Comparison of ENCODE assay signal across 22 cellular contexts in the genomic region with DNA sequence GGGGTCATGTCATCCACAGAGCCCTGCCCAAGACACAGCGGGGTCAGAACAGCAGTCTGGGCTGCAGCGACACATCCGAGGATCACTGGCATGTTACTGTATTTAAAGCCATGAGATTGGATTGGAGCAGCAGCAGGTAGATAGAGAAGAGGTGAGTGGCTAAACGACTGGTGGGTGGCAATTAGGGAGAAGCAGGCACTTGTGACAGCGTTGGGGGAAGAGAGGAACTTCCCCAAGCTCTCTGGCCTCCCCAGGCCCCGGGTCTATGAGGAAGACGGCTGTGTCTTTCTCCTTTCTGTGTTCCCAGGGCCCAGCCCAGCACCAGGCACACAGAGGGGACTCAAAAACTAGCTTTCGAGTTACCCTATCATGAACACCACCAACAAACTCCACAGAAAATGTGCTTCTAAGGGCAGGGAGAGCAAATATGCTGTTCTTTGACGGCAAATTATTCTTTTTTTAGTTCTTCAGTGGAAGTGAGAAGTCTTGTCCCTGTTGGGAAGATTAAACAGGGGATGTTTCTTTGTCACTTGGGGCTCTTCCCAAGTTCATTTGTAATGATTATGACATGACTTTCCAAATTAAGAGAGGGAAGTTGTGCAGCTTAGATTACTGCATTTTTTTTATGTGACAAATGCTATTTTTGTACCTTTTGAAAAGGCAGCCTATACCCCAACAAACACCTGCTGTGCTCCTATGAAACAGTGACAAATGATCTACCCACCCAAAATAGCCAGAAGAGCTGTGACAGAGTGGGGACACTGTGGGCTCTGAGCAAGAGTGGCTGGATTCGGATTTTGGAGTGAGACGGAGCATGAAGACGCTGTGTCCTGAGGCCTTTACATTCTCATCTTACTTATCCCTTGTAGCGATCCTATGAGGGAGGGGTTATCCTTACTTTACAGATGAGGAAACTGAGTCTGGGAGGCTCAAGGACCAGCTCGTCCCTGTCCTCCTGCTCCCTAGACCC. TPM values are rescaled to one million over a fixed set of nuclear protein-coding genes. Genes with fewer than 3 reads are reported as not detected.
DNase-seq lines count a peak whose midpoint lies in the region; ATAC-seq and TF ChIP-seq lines count a peak whose summit lies in the region.
"Had no signal": no experiment of that assay in that cellular context is flagged by ENCODE, and none has a peak within 500 bp of the region (broad histone marks: within the 10 kb centered on the region; RNA-seq: fewer than 3 reads in every experiment).

No MANE protein-coding gene starts in this region.

- intact Hi-C loops in esophagus squamous epithelium (cut with DNase I) (no loop called here), psoas muscle (cut with DNase I) (no loop called here)

- peak overlapping the region in 1 of 4 donors; percentile 59 for H3K4me3 ChIP-seq in esophagus squamous epithelium
- H3K4me3 ChIP-seq in psoas muscle = peak overlapping the region; percentile 65
- H3K4me3 ChIP-seq: GM23338, K562, MG63, PC-9 had no signal

- peak; percentile 44 for DNase-seq in activated CD8-positive, alpha-beta memory T cell treated with anti-CD3 and anti-CD28 coated beads for 24 hours
- DNase-seq in activated CD8-positive, alpha-beta memory T cell treated with anti-CD3 and anti-CD28 coated beads, Interleukin-2, amount 50 U/mL, for 4 hours = no peak
- no peak for DNase-seq in esophagus squamous epithelium (lab: John Stamatoyannopoulos, UW)
- DNase-seq in psoas muscle = no peak
- peak; percentile 37 for DNase-seq in type B pancreatic cell (ENCODE audit: extremely low spot score, unreplicated experiment)
- DNase-seq in stimulated activated CD4-positive, alpha-beta T cell treated with anti-CD3 and anti-CD28 coated beads, Interleukin-15, amount 100 ng/mL, for 24 hours = no peak
- DNase-seq: CD8-positive, alpha-beta memory T cell; MG63; NCI-H1092; NCI-H1436; NCI-H1930; NCI-H226; NCI-H510A treated with DMSO at 0.1 percent for 48 hours; NCI-H748 treated with DMSO at 0.1 percent for 48 hours; PC-9; RPMI8226; SHP77 had no signal

- 76 to 80% methylated on average over 14 of the region's 14 CpGs for WGBS in esophagus squamous epithelium, 2 donors
- WGBS in psoas muscle, 3 donors = 52 to 81% (median 67%) methylated on average over 14 of the region's 14 CpGs

- peaks cover 58% of the 10 kb centered on the region for H3K27me3 Mint-ChIP-seq in type B pancreatic cell

- H3K9me3 ChIP-seq in esophagus squamous epithelium (no peaks in the 10 kb centered on the region), psoas muscle (no peaks in the 10 kb centered on the region)
- H3K9me3 ChIP-seq: MG63 had no signal

- no peak overlapping the region for H3K4me3 Mint-ChIP-seq in type B pancreatic cell
- H3K4me3 Mint-ChIP-seq: GM23338 had no signal

- no peaks in the 10 kb centered on the region for H3K36me3 Mint-ChIP-seq in type B pancreatic cell
- H3K36me3 Mint-ChIP-seq: CD8-positive, alpha-beta memory T cell had no signal

- H3K36me3 ChIP-seq in esophagus squamous epithelium (no peaks in the 10 kb centered on the region), psoas muscle (ENCODE audit: insufficient read depth in 1 of 2, low read depth in 1 of 2) (no peaks in the 10 kb centered on the region)
- H3K36me3 ChIP-seq: MG63 had no signal

- ATAC-seq in psoas muscle = peak; percentile 53 to 78 (median 61)
- no peak for ATAC-seq in HG02798 (IDR thresholded peaks at IDR 0.05; ENCODE audit: poor library complexity, unreplicated experiment)
- ATAC-seq in GM19351 (IDR thresholded peaks at IDR 0.05; ENCODE audit: unreplicated experiment) = no peak
- ATAC-seq: GM23338, K562 had no signal

- no peak overlapping the region for H3K27ac Mint-ChIP-seq in type B pancreatic cell
- H3K27ac Mint-ChIP-seq: GM23338 had no signal

- H3K27me3 ChIP-seq in esophagus squamous epithelium = peaks cover 0 to 49% (median 0%) of the 10 kb centered on the region in 4 donors
- H3K27me3 ChIP-seq in psoas muscle (ENCODE audit: insufficient read depth in 3 of 3, low read length in 2 of 3) = no peaks in the 10 kb centered on the region

- no peak for TF ChIP-seq POLR2A in esophagus squamous epithelium (IDR thresholded peaks at IDR 0.05)

- H3K4me1 ChIP-seq in esophagus squamous epithelium (peaks cover 4 to 13% (median 6%) of the 10 kb centered on the region in 3 donors), psoas muscle (peaks cover 21% of the 10 kb centered on the region)

- no peaks in the 10 kb centered on the region for H3K9me3 Mint-ChIP-seq in type B pancreatic cell
- H3K9me3 Mint-ChIP-seq: CD8-positive, alpha-beta memory T cell; GM23338 had no signal

- TF ChIP-seq CTCF in esophagus squamous epithelium (IDR thresholded peaks at IDR 0.05) (no peak), psoas muscle (IDR thresholded peaks at IDR 0.05) (no peak), type B pancreatic cell (conservative IDR thresholded peaks at IDR 0.05) (no peak)

- H3K27ac ChIP-seq in esophagus squamous epithelium (peak overlapping the region; percentile 32 to 87 (median 80)), psoas muscle (peak overlapping the region; percentile 83)
- H3K27ac ChIP-seq: C4-2B, PC-9 had no signal

- no peaks in the 10 kb centered on the region for H3K4me1 Mint-ChIP-seq in type B pancreatic cell (ENCODE audit: unreplicated experiment)

RNA-seq across cellular contexts. Expression of a gene that starts 7.2 kb away (rescaled TPM):
- 100 to 1,000 TPM in 1 of 4 donors, 10 to 100 TPM in 3; 18.1 to 262 (median 42.0) TPM for total RNA-seq in esophagus squamous epithelium
- 100 to 1,000 TPM; 288 to 380 (median 349) TPM for total RNA-seq in psoas muscle
- polyA plus RNA-seq in psoas muscle = 100 to 1,000 TPM in 2 of 3 donors, 10 to 100 TPM in 1; 77.5 to 291 (median 121) TPM
- 2.2 and 4.1 TPM in 2 replicates for total RNA-seq in type B pancreatic cell (ENCODE audit: low replicate concordance)

Comparison
In these comparisons a context has a peak if more than half of its experiments do, and no peak if none do; other contexts are left out.
1. DNase-seq: peak in activated CD8-positive, alpha-beta memory T cell treated with anti-CD3 and anti-CD28 coated beads for 24 hours (single experiment) and type B pancreatic cell (single experiment); none in activated CD8-positive, alpha-beta memory T cell treated with anti-CD3 and anti-CD28 coated beads, Interleukin-2, amount 50 U/mL, for 4 hours (single experiment), esophagus squamous epithelium (single experiment), psoas muscle (0 of 2) and stimulated activated CD4-positive, alpha-beta T cell treated with anti-CD3 and anti-CD28 coated beads, Interleukin-15, amount 100 ng/mL, for 24 hours (single experiment).
2. ATAC-seq: peak in psoas muscle (4 of 4); none in HG02798 (single experiment) and GM19351 (single experiment).